Comparison of ENCODE assay signal across 17 cellular contexts in genomic region chr19:29640231-29640630, GRCh38. TPM values are rescaled to one million over a fixed set of nuclear protein-coding genes. Genes with fewer than 3 reads are reported as not detected.
DNase-seq lines count a peak whose midpoint lies in the region; ATAC-seq and TF ChIP-seq lines count a peak whose summit lies in the region.
"Had no signal": no experiment of that assay in that cellular context is flagged by ENCODE, and none has a peak within 500 bp of the region (broad histone marks: within the 10 kb centered on the region; RNA-seq: fewer than 3 reads in every experiment).

No MANE protein-coding gene starts in this region.

- H3K4me3 Mint-ChIP-seq in WTC11 = no peak overlapping the region
- H3K4me3 Mint-ChIP-seq in nephron progenitor cell = no peak overlapping the region
- H3K4me3 Mint-ChIP-seq: CD14-positive monocyte; CD8-positive, alpha-beta T cell had no signal

- H3K4me1 ChIP-seq in upper lobe of right lung = peaks cover 1% of the 10 kb centered on the region
- H3K4me1 ChIP-seq: HAP-1 had no signal

- CTCF ChIA-PET in WTC11 (lab: Charles Lee) = interaction anchor here (0.6 kb wide), 1 partner anchor 811 kb away, joined by 3 read pairs; no protein-coding TSS in a partner anchor

- POLR2A ChIA-PET in WTC11 (lab: Charles Lee) = no interaction called here

- TF ChIP-seq CTCF in WTC11 (IDR thresholded peaks at IDR 0.05) = no peak
- no peak for TF ChIP-seq CTCF in nephron progenitor cell (IDR thresholded peaks at IDR 0.05)
- no peak for TF ChIP-seq CTCF in upper lobe of right lung (IDR thresholded peaks at IDR 0.05)

- DNase-seq in activated effector memory CD4-positive, alpha-beta T cell treated with anti-CD3 and anti-CD28 coated beads, Interleukin-2, amount 50 U/mL, for 16 hours = peak; percentile 38
- no peak for DNase-seq in activated effector memory CD4-positive, alpha-beta T cell treated with Interleukin-2 at 50 U/mL for 16 hours
- DNase-seq in WTC11 (ENCODE audit: low spot score) (no peak), nephron progenitor cell (no peak), upper lobe of right lung (peak; percentile 34), NOMO-1 treated with dmso at 0.1 percent for 144 hours (lab: John Stamatoyannopoulos, UW; ENCODE audit: unreplicated experiment) (no peak)
- DNase-seq in activated naive CD4-positive, alpha-beta T cell (lab: John Stamatoyannopoulos, UW) = no peak
- DNase-seq: CD8-positive, alpha-beta T cell; COR-L47; DMS153; GF-D8 had no signal

- no peaks in the 10 kb centered on the region for H3K36me3 Mint-ChIP-seq in WTC11
- H3K36me3 Mint-ChIP-seq in nephron progenitor cell (ENCODE audit: low read depth) = no peaks in the 10 kb centered on the region
- H3K36me3 Mint-ChIP-seq: CD14-positive monocyte; CD8-positive, alpha-beta T cell had no signal

- intact Hi-C loops in upper lobe of right lung (cut with DNase I) = no loop called here

- H3K27me3 ChIP-seq in upper lobe of right lung = no peaks in the 10 kb centered on the region

- no peak overlapping the region for H3K4me3 ChIP-seq in upper lobe of right lung
- H3K4me3 ChIP-seq: HAP-1 had no signal

- no peak overlapping the region for H3K27ac ChIP-seq in upper lobe of right lung
- H3K27ac ChIP-seq: 22Rv1, HL-60 had no signal

- H3K27ac Mint-ChIP-seq in WTC11 (peak overlapping the region; percentile 81; the same call in 1 of the 2 replicates), nephron progenitor cell (peak overlapping the region; percentile 79)
- H3K27ac Mint-ChIP-seq: CD14-positive monocyte; CD8-positive, alpha-beta T cell had no signal

- H3K4me1 Mint-ChIP-seq in WTC11 (peaks cover 7% of the 10 kb centered on the region), nephron progenitor cell (peaks cover 38% of the 10 kb centered on the region)

- H3K9me3 ChIP-seq in upper lobe of right lung = no peaks in the 10 kb centered on the region
- H3K9me3 ChIP-seq: HAP-1 had no signal

- H3K27me3 Mint-ChIP-seq in WTC11 (ENCODE audit: low read depth) (no peaks in the 10 kb centered on the region), nephron progenitor cell (ENCODE audit: low read depth, poor library complexity) (peaks cover 11% of the 10 kb centered on the region)

- no peak for ATAC-seq in WTC11
- ATAC-seq in upper lobe of right lung = no peak
- no peak for ATAC-seq in GM18498 (IDR thresholded peaks at IDR 0.05; ENCODE audit: unreplicated experiment)
- ATAC-seq: CD8-positive, alpha-beta T cell had no signal

- no peaks in the 10 kb centered on the region for H3K36me3 ChIP-seq in upper lobe of right lung
- H3K36me3 ChIP-seq: HAP-1 had no signal

- no peaks in the 10 kb centered on the region for H3K9me3 Mint-ChIP-seq in WTC11
- no peaks in the 10 kb centered on the region for H3K9me3 Mint-ChIP-seq in nephron progenitor cell
- H3K9me3 Mint-ChIP-seq: CD14-positive monocyte; CD8-positive, alpha-beta T cell had no signal

TF ChIP-seq in WTC11, 78 proteins besides CTCF, POLR2A, EP300 and RAD21 (continues in another document):
- TF ChIP-seq JAZF1 (CRISPR knock-in tag; IDR thresholded peaks at IDR 0.05) = no peak
- TF ChIP-seq ZMAT4 (CRISPR knock-in tag; IDR thresholded peaks at IDR 0.05) = no peak
- TF ChIP-seq E2F5 (CRISPR knock-in tag; IDR thresholded peaks at IDR 0.05) = no peak
- no peak for TF ChIP-seq ERG (CRISPR knock-in tag; IDR thresholded peaks at IDR 0.05)
- TF ChIP-seq AR (CRISPR knock-in tag; IDR thresholded peaks at IDR 0.05) = no peak
- TF ChIP-seq, protein P1, sequence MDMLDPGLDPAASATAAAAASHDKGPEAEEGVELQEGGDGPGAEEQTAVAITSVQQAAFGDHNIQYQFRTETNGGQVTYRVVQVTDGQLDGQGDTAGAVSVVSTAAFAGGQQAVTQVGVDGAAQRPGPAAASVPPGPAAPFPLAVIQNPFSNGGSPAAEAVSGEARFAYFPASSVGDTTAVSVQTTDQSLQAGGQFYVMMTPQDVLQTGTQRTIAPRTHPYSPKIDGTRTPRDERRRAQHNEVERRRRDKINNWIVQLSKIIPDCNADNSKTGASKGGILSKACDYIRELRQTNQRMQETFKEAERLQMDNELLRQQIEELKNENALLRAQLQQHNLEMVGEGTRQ (CRISPR knock-in tag; IDR thresholded peaks at IDR 0.05) = no peak
- TF ChIP-seq, protein P2, sequence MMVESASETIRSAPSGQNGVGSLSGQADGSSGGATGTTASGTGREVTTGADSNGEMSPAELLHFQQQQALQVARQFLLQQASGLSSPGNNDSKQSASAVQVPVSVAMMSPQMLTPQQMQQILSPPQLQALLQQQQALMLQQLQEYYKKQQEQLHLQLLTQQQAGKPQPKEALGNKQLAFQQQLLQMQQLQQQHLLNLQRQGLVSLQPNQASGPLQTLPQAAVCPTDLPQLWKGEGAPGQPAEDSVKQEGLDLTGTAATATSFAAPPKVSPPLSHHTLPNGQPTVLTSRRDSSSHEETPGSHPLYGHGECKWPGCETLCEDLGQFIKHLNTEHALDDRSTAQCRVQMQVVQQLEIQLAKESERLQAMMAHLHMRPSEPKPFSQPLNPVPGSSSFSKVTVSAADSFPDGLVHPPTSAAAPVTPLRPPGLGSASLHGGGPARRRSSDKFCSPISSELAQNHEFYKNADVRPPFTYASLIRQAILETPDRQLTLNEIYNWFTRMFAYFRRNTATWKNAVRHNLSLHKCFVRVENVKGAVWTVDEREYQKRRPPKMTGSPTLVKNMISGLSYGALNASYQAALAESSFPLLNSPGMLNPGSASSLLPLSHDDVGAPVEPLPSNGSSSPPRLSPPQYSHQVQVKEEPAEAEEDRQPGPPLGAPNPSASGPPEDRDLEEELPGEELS (CRISPR knock-in tag; IDR thresholded peaks at IDR 0.05) = no peak
- no peak for TF ChIP-seq NR3C1 (CRISPR knock-in tag; conservative IDR thresholded peaks at IDR 0.05; ENCODE audit: low read depth)

RNA-seq across cellular contexts. Expression of gene PLEKHF1, which starts 25.0 kb away (rescaled TPM):
- total RNA-seq in WTC11 (2021) (10.8 to 17.9 TPM (median 14.0 TPM) in 3 replicates), upper lobe of right lung (17.3 TPM)
- total RNA-seq: A673 had no signal

RNA-seq across cellular contexts. Expression of gene POP4, which starts 34.1 kb away (rescaled TPM):
- total RNA-seq in WTC11 (2021) = 45.1 to 52.9 TPM (median 46.7 TPM) in 3 replicates
- 58.8 TPM for total RNA-seq in upper lobe of right lung

Comparison
In these comparisons a context has a peak if more than half of its experiments do, and no peak if none do; other contexts are left out.
1. DNase-seq: peak in activated effector memory CD4-positive, alpha-beta T cell treated with anti-CD3 and anti-CD28 coated beads, Interleukin-2, amount 50 U/mL, for 16 hours (single experiment) and upper lobe of right lung (single experiment); none in activated effector memory CD4-positive, alpha-beta T cell treated with Interleukin-2 at 50 U/mL for 16 hours (single experiment), WTC11 (single experiment), nephron progenitor cell (single experiment), NOMO-1 treated with dmso at 0.1 percent for 144 hours (single experiment) and activated naive CD4-positive, alpha-beta T cell (0 of 4).